ENCODE assay signal across 22 cellular contexts in the genomic region with DNA sequence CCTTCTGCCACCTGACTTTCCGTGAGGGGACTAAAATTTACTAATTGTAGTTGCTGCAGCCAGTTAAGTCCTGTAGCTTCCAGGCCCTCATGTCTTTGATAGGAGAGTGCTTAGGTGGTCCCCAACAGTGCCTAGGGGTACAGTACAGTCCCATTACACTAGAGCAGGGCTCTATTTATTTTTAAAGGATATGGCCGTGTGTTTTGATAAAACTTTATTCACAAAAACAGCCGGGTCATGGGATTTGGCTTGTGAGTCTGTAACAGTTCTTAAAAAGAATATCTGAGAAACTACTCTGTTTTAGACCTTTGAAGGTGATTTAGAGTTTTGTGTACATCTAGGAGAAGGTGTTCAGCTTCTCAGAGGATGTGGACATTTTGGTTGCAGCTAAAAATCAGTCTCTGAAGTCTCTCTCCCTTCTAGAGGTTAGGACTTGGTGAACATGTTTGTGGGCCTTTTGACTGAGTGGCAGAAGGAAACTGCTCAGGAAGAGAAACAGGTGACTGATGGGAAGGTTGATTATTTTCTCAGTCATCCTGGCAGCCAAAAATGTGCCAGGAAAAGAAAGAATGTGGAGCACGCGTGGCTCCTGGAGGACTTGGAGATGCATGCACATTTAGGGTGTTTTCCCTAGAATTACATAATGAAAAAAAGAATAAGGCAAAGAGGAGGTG. TPM values are rescaled to one million over a fixed set of nuclear protein-coding genes. Genes with fewer than 3 reads are reported as not detected.
A peak's percentile ranks its signal among the peaks of the same experiment; 100 is the strongest.
DNase-seq lines count a peak whose midpoint lies in the region; ATAC-seq, FAIRE-seq and TF ChIP-seq lines count a peak whose summit lies in the region.
"Had no signal": no experiment of that assay in that cellular context is flagged by ENCODE, and none has a peak within 500 bp of the region (broad histone marks: within the 10 kb centered on the region; RNA-seq: fewer than 3 reads in every experiment).

No MANE protein-coding gene starts in this region.

- TF ChIP-seq CTCF in H9 (conservative IDR thresholded peaks at IDR 0.05), result no peak
- no peak for TF ChIP-seq CTCF in nephron progenitor cell (IDR thresholded peaks at IDR 0.05)
- no peak for TF ChIP-seq CTCF in osteocyte (IDR thresholded peaks at IDR 0.05)
- TF ChIP-seq CTCF in PC-3 (conservative IDR thresholded peaks at IDR 0.05; ENCODE audit: low read depth, low read length), result no peak

- no peaks in the 10 kb centered on the region for H3K79me2 ChIP-seq in H9 (ENCODE audit: insufficient read depth, low read length)
- 0 out of 2 replicates have a peak, but pooled peaks cover 6% of the 10 kb centered on the region for H3K79me2 ChIP-seq in PC-3 (ENCODE audit: low read length)

- H4K20me1 ChIP-seq in H9 (ENCODE audit: control insufficient read depth, insufficient read depth, insufficient read length) (no peaks in the 10 kb centered on the region), PC-3 (ENCODE audit: low read length) (no peaks in the 10 kb centered on the region)

- no peak overlapping the region for H2BK5ac ChIP-seq in H9 (ENCODE audit: insufficient read length, low read length)

- H3K9me3 ChIP-seq in H9 (ENCODE audit: control insufficient read depth, low read depth, low read length) (no peaks in the 10 kb centered on the region), PC-3 (ENCODE audit: low read length) (no peaks in the 10 kb centered on the region)

- H3K27me3 Mint-ChIP-seq in activated CD4-positive, alpha-beta T cell treated with anti-CD3 and anti-CD28 coated beads, Interleukin-2, amount 10 ng/mL, durations not matched to agents 7 days and 5 days, result no peaks in the 10 kb centered on the region
- no peaks in the 10 kb centered on the region for H3K27me3 Mint-ChIP-seq in H9 (ENCODE audit: low read depth)
- H3K27me3 Mint-ChIP-seq in activated naive CD8-positive, alpha-beta T cell treated with anti-CD3 and anti-CD28 coated beads, Interleukin-2, amount 50 U/mL, for 24 hours, result no peaks in the 10 kb centered on the region
- H3K27me3 Mint-ChIP-seq in nephron progenitor cell (ENCODE audit: low read depth, poor library complexity), result peaks cover 4% of the 10 kb centered on the region
- no peaks in the 10 kb centered on the region for H3K27me3 Mint-ChIP-seq in osteocyte (ENCODE audit: unreplicated experiment)

- peaks cover 35% of the 10 kb centered on the region for H3K36me3 ChIP-seq in PC-3 (ENCODE audit: low read depth, low read length)

- no peak overlapping the region for H3K14ac ChIP-seq in H9 (ENCODE audit: insufficient read depth, low read length)

- H3K4ac ChIP-seq in H9 (ENCODE audit: low read depth, low read length), result no peak overlapping the region

- H3K79me1 ChIP-seq in H9 (ENCODE audit: insufficient read depth, low read depth, low read length, poor library complexity, severe bottlenecking), result no peaks in the 10 kb centered on the region

- H4K5ac ChIP-seq in H9 (ENCODE audit: insufficient read length, low read depth, low read length), result no peak overlapping the region

- POLR2A ChIA-PET in activated CD4-positive, alpha-beta T cell treated with anti-CD3 and anti-CD28 coated beads, Interleukin-2, amount 10 ng/mL, durations not matched to agents 7 days and 5 days (lab: Charles Lee), result no interaction called here
- POLR2A ChIA-PET in PC-3 (lab: Charles Lee; ENCODE audit: unreplicated experiment), result no interaction called here

- peaks cover 33% of the 10 kb centered on the region for H3K36me3 Mint-ChIP-seq in activated CD4-positive, alpha-beta T cell treated with anti-CD3 and anti-CD28 coated beads, Interleukin-2, amount 10 ng/mL, durations not matched to agents 7 days and 5 days (ENCODE audit: low read depth)
- H3K36me3 Mint-ChIP-seq in H9 (ENCODE audit: insufficient read depth in 1 of 3, low read depth in 3 of 3) (peaks cover 8 to 36% (median 24%) of the 10 kb centered on the region in 3 experiments; a peak in 6 of 7 replicates), nephron progenitor cell (ENCODE audit: low read depth) (peaks cover 70% of the 10 kb centered on the region), osteocyte (ENCODE audit: unreplicated experiment) (peaks cover 39% of the 10 kb centered on the region)
- peaks cover 44% of the 10 kb centered on the region for H3K36me3 Mint-ChIP-seq in activated naive CD8-positive, alpha-beta T cell treated with anti-CD3 and anti-CD28 coated beads, Interleukin-2, amount 50 U/mL, for 24 hours (ENCODE audit: low read depth)

- CTCF ChIA-PET in activated CD4-positive, alpha-beta T cell treated with anti-CD3 and anti-CD28 coated beads, Interleukin-2, amount 10 ng/mL, durations not matched to agents 7 days and 5 days (lab: Charles Lee), result interaction anchor here (0.6 to 1.4 kb wide), 3 partner anchors 9 to 15 kb away, joined by 3 to 4 read pairs (median 3); no protein-coding TSS in a partner anchor
- CTCF ChIA-PET in PC-3 (lab: Charles Lee), result no interaction called here

- H3K9ac ChIP-seq in H9 (ENCODE audit: extremely low read depth, insufficient read length, low read length) (no peak overlapping the region), PC-3 (ENCODE audit: low read length) (no peak overlapping the region)

- H2BK120ac ChIP-seq in H9 (ENCODE audit: low read depth, low read length, poor library complexity, severe bottlenecking), result no peak overlapping the region

- no peaks in the 10 kb centered on the region for H3K9me3 Mint-ChIP-seq in activated CD4-positive, alpha-beta T cell treated with anti-CD3 and anti-CD28 coated beads, Interleukin-2, amount 10 ng/mL, durations not matched to agents 7 days and 5 days
- H3K9me3 Mint-ChIP-seq in H9 (no peaks in the 10 kb centered on the region), nephron progenitor cell (no peaks in the 10 kb centered on the region), osteocyte (ENCODE audit: unreplicated experiment) (no peaks in the 10 kb centered on the region)
- H3K9me3 Mint-ChIP-seq in activated naive CD8-positive, alpha-beta T cell treated with anti-CD3 and anti-CD28 coated beads, Interleukin-2, amount 50 U/mL, for 24 hours, result no peaks in the 10 kb centered on the region

- H2BK15ac ChIP-seq in H9 (ENCODE audit: low read depth, low read length), result no peak overlapping the region

- H3T11ph ChIP-seq in H9 (ENCODE audit: low read length), result no peak overlapping the region

- no TSS peak for BruUV-seq in PC-3 (replicated peaks; lab: Mats Ljungman, UMichigan)

- H3K27me3 ChIP-seq in H9 (ENCODE audit: insufficient read depth, low read length) (no peaks in the 10 kb centered on the region), PC-3 (ENCODE audit: low read length) (no peaks in the 10 kb centered on the region)

- intact Hi-C loops in PC-3 (cut with micrococcal nuclease), result loop anchor here (2.0 to 10.0 kb wide), 2 partner anchors 40 to 62 kb away; a partner anchor contains a TSS

- H3K18ac ChIP-seq in H9 (ENCODE audit: insufficient read length, low read depth, low read length), result no peak overlapping the region

- FAIRE-seq in RCC 7860 (lab: Jason Lieb, UNC), result no peak

- H3K4me1 ChIP-seq in H9 (ENCODE audit: insufficient read depth, low read length) (0 out of 2 replicates have a peak, but pooled peaks cover 3% of the 10 kb centered on the region), PC-3 (ENCODE audit: insufficient read depth, low read length) (no peaks in the 10 kb centered on the region)

- no peak overlapping the region for H3K56ac ChIP-seq in H9 (ENCODE audit: insufficient read length, low read depth, low read length)

- H3K27ac ChIP-seq in H9 (ENCODE audit: insufficient read length, low read depth, low read length) (no peak overlapping the region), PC-3 (ENCODE audit: low read length) (no peak overlapping the region)

- no peak overlapping the region for H3K4me3 ChIP-seq in PC-3 (ENCODE audit: low read length)

- no peak overlapping the region for H2BK20ac ChIP-seq in H9 (ENCODE audit: low read depth, low read length, poor library complexity, severe bottlenecking)

- no peak for DNase-seq in activated CD4-positive, alpha-beta T cell treated with anti-CD3 and anti-CD28 coated beads, Interleukin-2, amount 10 ng/mL, durations not matched to agents 7 days and 5 days
- no peak for DNase-seq in activated CD4-positive, alpha-beta T cell treated with anti-CD3 and anti-CD28 coated beads, Interleukin-2, amount 50 U/mL, for 48 hours
- DNase-seq in H9 (no peak), nephron progenitor cell (no peak), RCC 7860 (ENCODE audit: low spot score) (no peak), osteocyte (ENCODE audit: extremely low spot score, unreplicated experiment) (no peak), PC-3 (no peak)
- DNase-seq in activated naive CD8-positive, alpha-beta T cell treated with anti-CD3 and anti-CD28 coated beads, Interleukin-2, amount 50 U/mL, for 24 hours, result no peak
- DNase-seq: 8988T; C1 segment of cervical spinal cord; COR-L47; DMS153; EL; KBM-7; NCI-H1048; NCI-H146; NCI-H2081 treated with DMSO at 0.1 percent for 48 hours; NCI-H2227 treated with DMSO at 0.1 percent for 48 hours; NCI-H69; NK-92 treated with Interleukin-12 subunit alpha and Interleukin-12 subunit beta, amount 100 ng/mL, for 24 hours had no signal

- no peaks in the 10 kb centered on the region for H3K23me2 ChIP-seq in H9 (ENCODE audit: insufficient read length, low read depth, low read length, poor library complexity, severe bottlenecking)

- no peak overlapping the region for H2AK5ac ChIP-seq in H9 (ENCODE audit: insufficient read length, low read length)

- H3K4me3 Mint-ChIP-seq in activated CD4-positive, alpha-beta T cell treated with anti-CD3 and anti-CD28 coated beads, Interleukin-2, amount 10 ng/mL, durations not matched to agents 7 days and 5 days, result no peak overlapping the region
- H3K4me3 Mint-ChIP-seq in H9, result no peak overlapping the region
- H3K4me3 Mint-ChIP-seq in activated naive CD8-positive, alpha-beta T cell treated with anti-CD3 and anti-CD28 coated beads, Interleukin-2, amount 50 U/mL, for 24 hours, result no peak overlapping the region
- no peak overlapping the region for H3K4me3 Mint-ChIP-seq in nephron progenitor cell
- no peak overlapping the region for H3K4me3 Mint-ChIP-seq in osteocyte (ENCODE audit: unreplicated experiment)

- H3F3A ChIP-seq in PC-3 (ENCODE audit: low read length, unreplicated experiment), result no peaks in the 10 kb centered on the region

- H4K8ac ChIP-seq in H9 (replicated peaks; ENCODE audit: insufficient read length, low read depth, low read length), result no peak overlapping the region

- H3K27ac Mint-ChIP-seq in activated CD4-positive, alpha-beta T cell treated with anti-CD3 and anti-CD28 coated beads, Interleukin-2, amount 10 ng/mL, durations not matched to agents 7 days and 5 days, result peak overlapping the region; percentile 47
- H3K27ac Mint-ChIP-seq in H9, result peak overlapping the region in 2 of 3 experiments; percentile 31 to 71; a peak in 4 of 7 replicates
- H3K27ac Mint-ChIP-seq in activated naive CD8-positive, alpha-beta T cell treated with anti-CD3 and anti-CD28 coated beads, Interleukin-2, amount 50 U/mL, for 24 hours, result peak overlapping the region; percentile 49
- H3K27ac Mint-ChIP-seq in nephron progenitor cell, result peak overlapping the region; percentile 93
- no peak overlapping the region for H3K27ac Mint-ChIP-seq in osteocyte (ENCODE audit: unreplicated experiment)

- no peak overlapping the region for H3K23ac ChIP-seq in H9 (ENCODE audit: insufficient read length, low read depth, low read length)

- H2AFZ ChIP-seq in H9 (ENCODE audit: low read length), result no peak overlapping the region
- H2AFZ ChIP-seq in PC-3 (ENCODE audit: low read length), result no peak overlapping the region

- peaks cover 13% of the 10 kb centered on the region for H3K4me1 Mint-ChIP-seq in activated CD4-positive, alpha-beta T cell treated with anti-CD3 and anti-CD28 coated beads, Interleukin-2, amount 10 ng/mL, durations not matched to agents 7 days and 5 days
- H3K4me1 Mint-ChIP-seq in H9, result peaks cover 23 to 33% of the 10 kb centered on the region in 2 experiments
- H3K4me1 Mint-ChIP-seq in activated naive CD8-positive, alpha-beta T cell treated with anti-CD3 and anti-CD28 coated beads, Interleukin-2, amount 50 U/mL, for 24 hours, result peaks cover 19% of the 10 kb centered on the region
- H3K4me1 Mint-ChIP-seq in nephron progenitor cell, result peaks cover 9% of the 10 kb centered on the region
- H3K4me1 Mint-ChIP-seq in osteocyte (ENCODE audit: unreplicated experiment), result no peaks in the 10 kb centered on the region

- WGBS in H9 (ENCODE audit: extremely low coverage, insufficient read length, low lambda C conversion rate), result no CpG with 5 or more reads among the region's 5 CpGs

- H3K4me2 ChIP-seq in H9 (ENCODE audit: insufficient read depth, insufficient read length, low read length), result no peak overlapping the region
- no peak overlapping the region for H3K4me2 ChIP-seq in PC-3 (ENCODE audit: low read length)

- no peak overlapping the region for H2BK12ac ChIP-seq in H9 (ENCODE audit: insufficient read length, low read depth, low read length)

- H4K91ac ChIP-seq in H9 (ENCODE audit: insufficient read length, low read depth, low read length), result no peak overlapping the region

- no peaks in the 10 kb centered on the region for H3K9me2 ChIP-seq in PC-3 (replicated peaks; ENCODE audit: low read length)

- no peak for ATAC-seq in activated naive CD8-positive, alpha-beta T cell treated with anti-CD3 and anti-CD28 coated beads, Interleukin-2, amount 50 U/mL, for 24 hours
- no peak for ATAC-seq in PC-3
- ATAC-seq: HCT116, Right ventricle myocardium inferior had no signal

RNA-seq across cellular contexts. Expression of a gene that starts 57.4 kb away (rescaled TPM):
- 10 to 100 TPM; 31.0 to 39.1 TPM for total RNA-seq in activated CD4-positive, alpha-beta T cell treated with anti-CD3 and anti-CD28 coated beads, Interleukin-2, amount 10 ng/mL, durations not matched to agents 7 days and 5 days
- total RNA-seq in H9 (2021) (64.7 and 65.1 TPM in 2 replicates), osteocyte (47.6 and 49.9 TPM in 2 replicates), PC-3 (2014; rRNA removed) (16.5 and 23.0 TPM in 2 replicates)
